Comparison of ENCODE assay signal across 9 cellular contexts in the genomic region with DNA sequence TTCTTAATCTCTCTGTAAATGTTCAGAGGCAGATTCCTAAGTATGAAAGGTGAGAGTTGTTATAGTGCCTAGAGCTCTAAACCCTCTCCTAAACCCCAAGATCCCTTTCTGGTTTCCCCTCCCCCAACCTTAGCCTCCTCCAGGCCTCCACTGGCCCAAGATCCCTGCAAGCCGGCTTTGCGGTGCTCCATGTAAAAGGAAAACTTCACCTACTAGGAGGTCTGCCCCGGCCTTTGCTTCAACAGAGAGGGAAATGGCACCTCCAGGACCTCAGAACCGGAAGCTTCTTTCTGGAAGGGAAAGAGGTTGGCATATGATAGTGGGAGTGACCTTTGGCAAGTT. TPM values are rescaled to one million over a fixed set of nuclear protein-coding genes. Genes with fewer than 3 reads are reported as not detected.
DNase-seq lines count a peak whose midpoint lies in the region; ATAC-seq and TF ChIP-seq lines count a peak whose summit lies in the region.
"Had no signal": no experiment of that assay in that cellular context is flagged by ENCODE, and none has a peak within 500 bp of the region (broad histone marks: within the 10 kb centered on the region; RNA-seq: fewer than 3 reads in every experiment).

No MANE protein-coding gene starts in this region.

- H3K4me3 Mint-ChIP-seq in CD8-positive, alpha-beta T cell: peak overlapping the region; percentile 82
- H3K4me3 Mint-ChIP-seq in endothelial cell (ENCODE audit: unreplicated experiment): peak overlapping the region; percentile 94

- H3K9me3 Mint-ChIP-seq in CD8-positive, alpha-beta T cell: no peaks in the 10 kb centered on the region
- no peaks in the 10 kb centered on the region for H3K9me3 Mint-ChIP-seq in endothelial cell (ENCODE audit: unreplicated experiment)

- no peak for TF ChIP-seq POLR2A in Peyer's patch (IDR thresholded peaks at IDR 0.05)

- no peak overlapping the region for H3K27ac ChIP-seq in CD8-positive, alpha-beta T cell (ENCODE audit: low read depth, low read length)
- H3K27ac ChIP-seq in Peyer's patch (peak overlapping the region; percentile 91 to 99 (median 94)), parathyroid adenoma (peak overlapping the region; percentile 83)

- no peak overlapping the region for H3K9ac ChIP-seq in parathyroid adenoma

- no peaks in the 10 kb centered on the region for H3K27me3 ChIP-seq in CD8-positive, alpha-beta T cell (ENCODE audit: insufficient read depth, low read length)
- H3K27me3 ChIP-seq in Peyer's patch (no peaks in the 10 kb centered on the region), parathyroid adenoma (ENCODE audit: control insufficient read depth, insufficient read depth, low read length) (no peaks in the 10 kb centered on the region)

- H3K9me3 ChIP-seq in CD8-positive, alpha-beta T cell (ENCODE audit: low read length): no peaks in the 10 kb centered on the region
- H3K9me3 ChIP-seq in Peyer's patch: no peaks in the 10 kb centered on the region
- H3K9me3 ChIP-seq in parathyroid adenoma (ENCODE audit: control insufficient read depth, low read length): no peaks in the 10 kb centered on the region

- DNase-seq in CD8-positive, alpha-beta T cell: no peak
- DNase-seq in Peyer's patch: no peak
- no peak for DNase-seq in endothelial cell (ENCODE audit: low spot score)
- no peak for DNase-seq in SIG-M5 (lab: John Stamatoyannopoulos, UW)
- no peak for DNase-seq in NCI-H146 (lab: John Stamatoyannopoulos, UW)
- no peak for DNase-seq in RPMI8226

- no peak for ATAC-seq in CD8-positive, alpha-beta T cell
- no peak for ATAC-seq in HG03097 (IDR thresholded peaks at IDR 0.05; ENCODE audit: low FRiP score, unreplicated experiment)

- intact Hi-C loops in CD8-positive, alpha-beta T cell (cut with DNase I, micrococcal nuclease): loop anchor here (2.0 to 10.0 kb wide), 8 partner anchors 67 to 1113 kb away; a partner anchor contains a TSS

- H3K4me2 ChIP-seq in parathyroid adenoma (ENCODE audit: low read length): peak overlapping the region; percentile 81

- no peak for TF ChIP-seq CTCF in CD8-positive, alpha-beta T cell (IDR thresholded peaks at IDR 0.05)
- TF ChIP-seq CTCF in Peyer's patch (IDR thresholded peaks at IDR 0.05) (no peak), endothelial cell (IDR thresholded peaks at IDR 0.05; ENCODE audit: unreplicated experiment) (no peak), parathyroid adenoma (IDR thresholded peaks at IDR 0.05) (no peak)

- no peak overlapping the region for H2AFZ ChIP-seq in parathyroid adenoma

- CTCF ChIA-PET in CD8-positive, alpha-beta T cell (lab: Charles Lee): interaction anchor here (1.0 to 2.6 kb wide), 6 partner anchors 11 to 316 kb away, joined by 3 to 12 read pairs (median 3); no protein-coding TSS in a partner anchor

- H3K4me1 ChIP-seq in CD8-positive, alpha-beta T cell (ENCODE audit: insufficient read depth, low read length): peaks cover 18% of the 10 kb centered on the region
- peaks cover 0 to 38% (median 2%) of the 10 kb centered on the region in 4 donors for H3K4me1 ChIP-seq in Peyer's patch
- H3K4me1 ChIP-seq in parathyroid adenoma: peaks cover 7% of the 10 kb centered on the region

- H3K36me3 ChIP-seq in CD8-positive, alpha-beta T cell (ENCODE audit: insufficient read depth, low read length): no peaks in the 10 kb centered on the region
- peaks cover 0 to 28% (median 0%) of the 10 kb centered on the region in 3 donors for H3K36me3 ChIP-seq in Peyer's patch
- H3K36me3 ChIP-seq in parathyroid adenoma (ENCODE audit: control insufficient read depth, insufficient read depth, low read length): no peaks in the 10 kb centered on the region

- no peak overlapping the region for H3K4me3 ChIP-seq in CD8-positive, alpha-beta T cell (ENCODE audit: low read depth, low read length)
- H3K4me3 ChIP-seq in Peyer's patch (peak overlapping the region in 2 of 4 donors; percentile 67 to 99), parathyroid adenoma (ENCODE audit: low read depth, low read length) (no peak overlapping the region)

- POLR2A ChIA-PET in CD8-positive, alpha-beta T cell (lab: Charles Lee): no interaction called here

- H3K27me3 Mint-ChIP-seq in CD8-positive, alpha-beta T cell (ENCODE audit: low read depth): peaks cover 7% of the 10 kb centered on the region
- H3K27me3 Mint-ChIP-seq in endothelial cell (ENCODE audit: unreplicated experiment): peaks cover 15% of the 10 kb centered on the region

- peaks cover 52% of the 10 kb centered on the region for H3K79me2 ChIP-seq in parathyroid adenoma

- peaks cover 11% of the 10 kb centered on the region for H3K36me3 Mint-ChIP-seq in CD8-positive, alpha-beta T cell
- peaks cover 14% of the 10 kb centered on the region for H3K36me3 Mint-ChIP-seq in endothelial cell (ENCODE audit: low read depth, unreplicated experiment)

- peaks cover 19% of the 10 kb centered on the region for H3K4me1 Mint-ChIP-seq in CD8-positive, alpha-beta T cell (ENCODE audit: low read depth)
- peaks cover 16% of the 10 kb centered on the region for H3K4me1 Mint-ChIP-seq in endothelial cell (ENCODE audit: unreplicated experiment)

- H3K27ac Mint-ChIP-seq in CD8-positive, alpha-beta T cell: peak overlapping the region; percentile 76
- H3K27ac Mint-ChIP-seq in endothelial cell (ENCODE audit: unreplicated experiment): peak overlapping the region; percentile 87

RNA-seq across cellular contexts. Expression of a gene that starts 2.3 kb away (rescaled TPM):
- total RNA-seq in CD8-positive, alpha-beta T cell: 10 to 100 TPM; 26.4 to 26.5 TPM
- total RNA-seq in Peyer's patch (100 to 1,000 TPM; 169 to 328 (median 249) TPM), endothelial cell (ENCODE audit: unreplicated experiment) (179 TPM)

RNA-seq across cellular contexts. Expression of a gene that starts 20.0 kb away (rescaled TPM):
- total RNA-seq in CD8-positive, alpha-beta T cell: not detected
- total RNA-seq in Peyer's patch (not detected), endothelial cell (ENCODE audit: unreplicated experiment) (not detected)
- total RNA-seq: lung microvascular endothelial cell had no signal
